Comparison of ENCODE assay signal across 27 cellular contexts in the genomic region with DNA sequence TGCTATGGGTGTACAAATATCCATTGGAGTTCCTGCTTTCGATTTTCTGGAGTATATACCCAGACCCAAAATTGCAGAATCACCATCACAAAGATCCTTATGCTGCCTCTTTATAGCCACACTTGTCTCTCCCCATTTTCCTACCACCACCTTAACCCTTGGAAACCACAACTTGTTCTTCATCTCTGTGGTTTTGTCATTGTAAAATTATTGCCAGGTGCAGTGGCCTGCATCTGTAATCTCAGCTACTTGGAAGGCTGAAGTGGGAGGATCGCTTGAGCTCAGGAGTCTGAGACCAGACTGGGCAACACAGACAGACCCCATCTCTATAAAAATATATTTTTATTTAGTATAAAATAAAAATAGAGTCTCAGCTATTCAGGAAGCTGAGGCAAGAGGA.
"Had no signal": no experiment of that assay in that cellular context is flagged by ENCODE, and none has a peak within 500 bp of the region (broad histone marks: within the 10 kb centered on the region; RNA-seq: fewer than 3 reads in every experiment).

No MANE protein-coding gene starts in this region.

- H3K4me3 ChIP-seq: coronary artery, esophagus squamous epithelium, gastrocnemius medialis, left ventricle myocardium inferior, pancreas, psoas muscle, stomach, suprapubic skin, tibial nerve, uterus had no signal

- DNase-seq: activated CD4-positive, alpha-beta memory T cell treated with anti-CD3 and anti-CD28 coated beads, Interleukin-2, amount 10 ng/mL, durations not matched to agents 7 days and 5 days; activated CD4-positive, alpha-beta T cell treated with anti-CD3 and anti-CD28 coated beads, Interleukin-2, amount 10 ng/mL, durations not matched to agents 24 days and 14 days; activated effector memory CD4-positive, alpha-beta T cell treated with anti-CD3 and anti-CD28 coated beads, Interleukin-2, amount 50 U/mL, for 16 hours; activated naive CD4-positive, alpha-beta T cell treated with anti-CD3 and anti-CD28 coated beads, Interleukin-2, amount 50 U/mL, for 16 hours; activated naive CD8-positive, alpha-beta T cell treated with anti-CD3 and anti-CD28 coated beads, Interleukin-2, amount 50 U/mL, for 24 hours; activated T-cell treated with anti-CD3 and anti-CD28 coated beads for 4 hours; cerebellar nuclear complex; endodermal cell; esophagus squamous epithelium; gastrocnemius medialis; hypothalamus; left ventricle myocardium inferior; mammary epithelial cell; midbrain; pancreas; psoas muscle; right cardiac atrium; stimulated activated CD4-positive, alpha-beta T cell treated with anti-CD3 and anti-CD28 coated beads, Interleukin-12 subunit alpha, Interleukin-12 subunit beta, amount 100 ng/mL, for 4 hours; stimulated activated CD4-positive, alpha-beta T cell treated with anti-CD3 and anti-CD28 coated beads, Interleukin-4, amount 100 ng/mL, for 4 hours; stomach; uterus had no signal

- FAIRE-seq: pancreas had no signal

- H3K4me3 Mint-ChIP-seq: activated CD4-positive, alpha-beta memory T cell treated with anti-CD3 and anti-CD28 coated beads, Interleukin-2, amount 10 ng/mL, durations not matched to agents 7 days and 5 days; activated CD4-positive, alpha-beta T cell treated with anti-CD3 and anti-CD28 coated beads, Interleukin-2, amount 10 ng/mL, durations not matched to agents 24 days and 14 days; activated naive CD8-positive, alpha-beta T cell treated with anti-CD3 and anti-CD28 coated beads, Interleukin-2, amount 50 U/mL, for 24 hours; endodermal cell; natural killer cell treated with Interleukin-12 subunit alpha and Interleukin-12 subunit beta and Interleukin-15 and Interleukin-18, amount 100 ng/mL, for 72 hours had no signal

- H3K9me3 ChIP-seq: esophagus squamous epithelium, gastrocnemius medialis, pancreas, psoas muscle, stomach, suprapubic skin, tibial nerve, uterus had no signal

- H3K27ac Mint-ChIP-seq: activated CD4-positive, alpha-beta memory T cell treated with anti-CD3 and anti-CD28 coated beads, Interleukin-2, amount 10 ng/mL, durations not matched to agents 7 days and 5 days; activated CD4-positive, alpha-beta T cell treated with anti-CD3 and anti-CD28 coated beads, Interleukin-2, amount 10 ng/mL, durations not matched to agents 24 days and 14 days; activated naive CD8-positive, alpha-beta T cell treated with anti-CD3 and anti-CD28 coated beads, Interleukin-2, amount 50 U/mL, for 24 hours; endodermal cell; natural killer cell treated with Interleukin-12 subunit alpha and Interleukin-12 subunit beta and Interleukin-15 and Interleukin-18, amount 100 ng/mL, for 72 hours had no signal

- ATAC-seq: activated CD4-positive, CD25-positive, alpha-beta regulatory T cell treated with anti-CD3 and anti-CD28 coated beads, Interleukin-2, amount 50 U/mL, for 24 hours; activated naive CD8-positive, alpha-beta T cell treated with anti-CD3 and anti-CD28 coated beads, Interleukin-2, amount 50 U/mL, for 24 hours; gastrocnemius medialis; natural killer cell treated with Interleukin-12 subunit alpha and Interleukin-12 subunit beta and Interleukin-15 and Interleukin-18, amount 100 ng/mL, for 72 hours; pancreas; psoas muscle; right cardiac atrium had no signal

- H3K27me3 ChIP-seq: esophagus squamous epithelium, pancreas, stomach, tibial nerve, uterus had no signal

- H3K9me3 Mint-ChIP-seq: activated naive CD8-positive, alpha-beta T cell treated with anti-CD3 and anti-CD28 coated beads, Interleukin-2, amount 50 U/mL, for 24 hours; natural killer cell treated with Interleukin-12 subunit alpha and Interleukin-12 subunit beta and Interleukin-15 and Interleukin-18, amount 100 ng/mL, for 72 hours had no signal

- H3K36me3 Mint-ChIP-seq: natural killer cell treated with Interleukin-12 subunit alpha and Interleukin-12 subunit beta and Interleukin-15 and Interleukin-18, amount 100 ng/mL, for 72 hours had no signal

- H3K27ac ChIP-seq: coronary artery, gastrocnemius medialis, left ventricle myocardium inferior, pancreas, psoas muscle, suprapubic skin, uterus, VCaP had no signal

- H3K27me3 Mint-ChIP-seq: activated naive CD8-positive, alpha-beta T cell treated with anti-CD3 and anti-CD28 coated beads, Interleukin-2, amount 50 U/mL, for 24 hours had no signal

- H3K36me3 ChIP-seq: esophagus squamous epithelium, gastrocnemius medialis, left ventricle myocardium inferior, pancreas, stomach, suprapubic skin, tibial nerve, uterus had no signal

- H3K4me1 ChIP-seq: gastrocnemius medialis, left ventricle myocardium inferior, pancreas, psoas muscle had no signal
